14 cellular contexts compared by ENCODE assay signal in the genomic region with DNA sequence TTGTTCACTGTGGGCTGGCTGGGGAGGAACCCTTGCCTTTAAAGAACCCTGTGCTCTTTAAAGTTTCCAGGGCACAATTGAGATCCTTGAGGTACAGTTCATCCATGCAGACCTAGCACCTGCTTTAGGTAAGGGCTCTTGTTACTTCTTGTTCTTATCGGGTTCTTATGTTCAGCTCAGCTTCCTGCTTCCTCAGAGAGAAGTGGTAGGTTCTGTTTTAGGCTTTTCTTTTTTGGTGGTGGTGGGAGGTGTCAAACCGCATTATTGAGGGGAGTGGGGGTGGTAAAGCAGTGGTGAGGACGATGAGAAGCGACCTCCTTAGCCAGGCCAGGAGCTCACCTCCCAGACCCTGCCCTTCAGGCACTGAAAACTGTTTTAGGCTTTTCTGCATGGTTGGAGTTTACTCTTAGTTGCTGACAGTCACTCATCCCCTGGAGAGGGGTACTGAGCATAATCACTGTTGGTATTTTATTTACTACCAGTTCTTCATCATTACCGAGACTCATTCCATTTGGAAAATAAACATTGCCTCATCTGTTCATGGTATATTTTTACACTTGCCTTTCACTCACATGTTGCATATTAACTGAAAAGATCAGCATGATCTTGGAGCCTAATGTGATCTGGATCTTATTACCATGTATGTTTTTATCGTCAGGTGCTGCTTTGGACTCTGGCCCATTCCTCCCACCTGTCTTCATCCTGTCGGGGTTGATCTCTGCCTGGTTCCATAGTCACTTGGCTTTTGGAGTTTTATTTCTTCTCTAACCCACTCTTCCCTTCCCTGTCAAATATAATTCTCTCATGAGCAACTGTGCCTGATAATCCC. TPM values are rescaled to one million over a fixed set of nuclear protein-coding genes. Genes with fewer than 3 reads are reported as not detected.
DNase-seq lines count a peak whose midpoint lies in the region; ATAC-seq, FAIRE-seq and TF ChIP-seq lines count a peak whose summit lies in the region.
"Had no signal": no experiment of that assay in that cellular context is flagged by ENCODE, and none has a peak within 500 bp of the region (broad histone marks: within the 10 kb centered on the region; RNA-seq: fewer than 3 reads in every experiment).

No MANE protein-coding gene starts in this region.

- TF ChIP-seq CTCF in H9 (conservative IDR thresholded peaks at IDR 0.05) (no peak), body of pancreas (IDR thresholded peaks at IDR 0.05) (no peak)

- H3K79me2 ChIP-seq in H9 (ENCODE audit: insufficient read depth, low read length), result no peaks in the 10 kb centered on the region

- H2AK5ac ChIP-seq in H9 (ENCODE audit: insufficient read length, low read length), result no peak overlapping the region

- no peak overlapping the region for H4K5ac ChIP-seq in H9 (ENCODE audit: insufficient read length, low read depth, low read length)

- no peaks in the 10 kb centered on the region for H3K27me3 ChIP-seq in H9 (ENCODE audit: insufficient read depth, low read length)
- no peaks in the 10 kb centered on the region for H3K27me3 ChIP-seq in body of pancreas
- H3K27me3 ChIP-seq in small intestine (ENCODE audit: control insufficient read depth in 2 of 2, insufficient read depth in 2 of 2, low read length in 2 of 2), result no peaks in the 10 kb centered on the region
- H3K27me3 ChIP-seq in HAP-1 (ENCODE audit: low read depth), result no peaks in the 10 kb centered on the region
- H3K27me3 ChIP-seq: transverse colon had no signal

- H3K23ac ChIP-seq in H9 (ENCODE audit: insufficient read length, low read depth, low read length), result no peak overlapping the region

- ATAC-seq in body of pancreas, result no peak
- ATAC-seq: left cardiac atrium, Panc1 had no signal

- H3K4me3 ChIP-seq in body of pancreas (no peak overlapping the region), small intestine (ENCODE audit: low read depth in 1 of 2, low read length in 2 of 2) (no peak overlapping the region), HAP-1 (no peak overlapping the region)
- H3K4me3 ChIP-seq: transverse colon had no signal

- H4K91ac ChIP-seq in H9 (ENCODE audit: insufficient read length, low read depth, low read length), result no peak overlapping the region

- H2BK12ac ChIP-seq in H9 (ENCODE audit: insufficient read length, low read depth, low read length), result no peak overlapping the region

- H3K27ac Mint-ChIP-seq in H9, result no peak overlapping the region; a peak in 2 of 7 replicates

- H3K14ac ChIP-seq in H9 (ENCODE audit: insufficient read depth, low read length), result no peak overlapping the region

- H3K9me3 ChIP-seq in H9 (ENCODE audit: control insufficient read depth, low read depth, low read length) (no peaks in the 10 kb centered on the region), body of pancreas (no peaks in the 10 kb centered on the region), small intestine (ENCODE audit: control insufficient read depth, low read depth) (no peaks in the 10 kb centered on the region), HAP-1 (no peaks in the 10 kb centered on the region)
- H3K9me3 ChIP-seq: transverse colon had no signal

- no peaks in the 10 kb centered on the region for H4K20me1 ChIP-seq in H9 (ENCODE audit: control insufficient read depth, insufficient read depth, insufficient read length)

- H4K8ac ChIP-seq in H9 (replicated peaks; ENCODE audit: insufficient read length, low read depth, low read length), result no peak overlapping the region

- H3K23me2 ChIP-seq in H9 (ENCODE audit: insufficient read length, low read depth, low read length, poor library complexity, severe bottlenecking), result no peaks in the 10 kb centered on the region

- H3K36me3 Mint-ChIP-seq in H9 (ENCODE audit: insufficient read depth in 1 of 3, low read depth in 3 of 3), result no peaks in the 10 kb centered on the region; a peak in 1 of 7 replicates

- no peak overlapping the region for H3T11ph ChIP-seq in H9 (ENCODE audit: low read length)

- no peaks in the 10 kb centered on the region for H3K79me1 ChIP-seq in H9 (ENCODE audit: insufficient read depth, low read depth, low read length, poor library complexity, severe bottlenecking)

- H2AFZ ChIP-seq in H9 (ENCODE audit: low read length), result no peak overlapping the region

- no peak overlapping the region for H3K4ac ChIP-seq in H9 (ENCODE audit: low read depth, low read length)

- H3K27ac ChIP-seq in H9 (ENCODE audit: insufficient read length, low read depth, low read length) (no peak overlapping the region), body of pancreas (peak overlapping the region; percentile 23 to 82 (median 40)), small intestine (ENCODE audit: low read depth in 1 of 2, low read length in 1 of 2) (peak overlapping the region in 1 of 2 donors; percentile 57)
- H3K27ac ChIP-seq: transverse colon had no signal

- no peaks in the 10 kb centered on the region for H3K27me3 Mint-ChIP-seq in H9 (ENCODE audit: low read depth)

- no CpG with 5 or more reads among the region's 7 CpGs for WGBS in H9 (ENCODE audit: extremely low coverage, insufficient read length, low lambda C conversion rate)
- WGBS in body of pancreas, 2 donors, result 43 to 45% methylated on average over 7 of the region's 7 CpGs
- 19 to 52% (median 32%) methylated on average over 7 of the region's 7 CpGs for WGBS in small intestine, 3 donors

- H2BK20ac ChIP-seq in H9 (ENCODE audit: low read depth, low read length, poor library complexity, severe bottlenecking), result no peak overlapping the region

- DNase-seq in NK-92 treated with Interleukin-12 subunit alpha and Interleukin-12 subunit beta, amount 100 ng/mL, for 24 hours (lab: John Stamatoyannopoulos, UW), result peak; percentile 8
- DNase-seq in NK-92 (lab: John Stamatoyannopoulos, UW; ENCODE audit: unreplicated experiment) (no peak), H9 (no peak), body of pancreas (peak in 1 of 4 donors; percentile 51), small intestine (peak; percentile 63), HAP-1 (ENCODE audit: low spot score in 2 of 2) (no peak), AG08395 (ENCODE audit: low spot score) (no peak), MV-4-11 (lab: John Stamatoyannopoulos, UW) (no peak)
- DNase-seq: head of caudate nucleus, left cardiac atrium, NCI-H226, transverse colon had no signal

- no peak overlapping the region for H2BK120ac ChIP-seq in H9 (ENCODE audit: low read depth, low read length, poor library complexity, severe bottlenecking)

- intact Hi-C loops in body of pancreas (cut with DNase I), result no loop called here

- H3K4me1 Mint-ChIP-seq in H9, result peaks cover 0 to 3% of the 10 kb centered on the region in 2 experiments; a peak in 1 of 4 replicates

- H2BK5ac ChIP-seq in H9 (ENCODE audit: insufficient read length, low read length), result no peak overlapping the region

- H3K4me1 ChIP-seq in H9 (ENCODE audit: insufficient read depth, low read length), result no peaks in the 10 kb centered on the region
- H3K4me1 ChIP-seq in body of pancreas, result peaks cover 71% of the 10 kb centered on the region
- H3K4me1 ChIP-seq in small intestine (ENCODE audit: control insufficient read depth in 2 of 2, insufficient read depth in 1 of 2, low read depth in 1 of 2, low read length in 1 of 2), result peaks cover 6 to 10% of the 10 kb centered on the region in 2 donors
- H3K4me1 ChIP-seq in HAP-1, result no peaks in the 10 kb centered on the region; the same call in 1 of the 2 replicates
- H3K4me1 ChIP-seq: transverse colon had no signal

- H3K9ac ChIP-seq in H9 (ENCODE audit: extremely low read depth, insufficient read length, low read length), result no peak overlapping the region

- in situ Hi-C loops in HAP-1 (cut with MboI; ENCODE audit: low sequenced_read_pairs), result no loop called here

- H2BK15ac ChIP-seq in H9 (ENCODE audit: low read depth, low read length), result no peak overlapping the region

- H3K4me3 Mint-ChIP-seq in H9, result no peak overlapping the region

- H3K36me3 ChIP-seq in body of pancreas (replicated peaks in 1 of 2; ENCODE audit: insufficient read depth in 1 of 2, low read depth in 2 of 2) (no peaks in the 10 kb centered on the region), small intestine (ENCODE audit: control insufficient read depth in 2 of 2, insufficient read depth in 2 of 2, low read length in 2 of 2) (no peaks in the 10 kb centered on the region), HAP-1 (replicated peaks) (no peaks in the 10 kb centered on the region)
- H3K36me3 ChIP-seq: transverse colon had no signal

- no peaks in the 10 kb centered on the region for H3K9me3 Mint-ChIP-seq in H9

- TF ChIP-seq POLR2A in body of pancreas (IDR thresholded peaks at IDR 0.05), result no peak

- FAIRE-seq in small intestine (lab: Jason Lieb, UNC), result no peak
- FAIRE-seq: GM12892 had no signal

- H3K18ac ChIP-seq in H9 (ENCODE audit: insufficient read length, low read depth, low read length), result peak overlapping the region; percentile 18

- H3K4me2 ChIP-seq in H9 (ENCODE audit: insufficient read depth, insufficient read length, low read length), result no peak overlapping the region

- H3K56ac ChIP-seq in H9 (ENCODE audit: insufficient read length, low read depth, low read length), result no peak overlapping the region

RNA-seq across cellular contexts. Expression of a gene that starts 35.4 kb away (rescaled TPM):
- total RNA-seq in H9 (2021) (9.3 and 11.4 TPM in 2 replicates), body of pancreas (100 to 1,000 TPM in 1 of 2 donors, 10 to 100 TPM in 1; 59.4 to 124 TPM)
- 1 to 10 TPM in 2 of 3 donors, under 1 TPM in 1; 0.81 to 4.6 (median 4.0) TPM for polyA plus RNA-seq in small intestine

Comparison
In these comparisons a context has a peak if more than half of its experiments do, and no peak if none do; other contexts are left out.
1. DNase-seq: peak in NK-92 treated with Interleukin-12 subunit alpha and Interleukin-12 subunit beta, amount 100 ng/mL, for 24 hours (single experiment) and small intestine (single experiment); none in NK-92 (single experiment), H9 (single experiment), HAP-1 (0 of 2), AG08395 (single experiment) and MV-4-11 (single experiment).